16 cellular contexts compared by ENCODE assay signal in the genomic region with DNA sequence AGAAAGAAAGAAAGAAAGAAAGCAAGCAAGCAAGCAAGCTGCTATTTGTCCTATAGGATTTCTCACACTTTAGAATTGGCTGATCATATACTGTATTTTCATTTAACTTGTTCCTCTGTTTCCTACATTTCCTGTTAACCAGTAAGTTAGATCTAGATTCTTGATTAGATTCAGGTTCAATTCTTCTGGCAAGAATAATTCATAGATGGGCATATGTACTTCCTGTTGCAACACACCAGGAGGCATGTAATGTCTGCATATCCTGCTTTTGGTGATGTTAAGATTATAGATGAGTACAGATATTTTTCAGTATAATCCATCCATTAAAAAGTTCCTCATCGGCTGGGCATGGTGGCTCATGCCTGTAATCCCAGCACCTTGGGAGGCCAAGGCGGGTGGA.
"Had no signal": no experiment of that assay in that cellular context is flagged by ENCODE, and none has a peak within 500 bp of the region (broad histone marks: within the 10 kb centered on the region; RNA-seq: fewer than 3 reads in every experiment).

No MANE protein-coding gene starts in this region.

- H3K4me3 ChIP-seq: ascending aorta, lower lobe of right lung, stomach, thoracic aorta had no signal

- H3K4me1 ChIP-seq: ascending aorta had no signal

- H3K27me3 ChIP-seq: ascending aorta, stomach had no signal

- H3K36me3 ChIP-seq: ascending aorta, lower lobe of right lung, stomach, thoracic aorta, WERI-Rb-1 had no signal

- H3K27ac ChIP-seq: ascending aorta, lower lobe of right lung, stomach, thoracic aorta, WERI-Rb-1 had no signal

- DNase-seq: activated CD4-positive, alpha-beta memory T cell treated with anti-CD3 and anti-CD28 coated beads, Interleukin-2, amount 10 ng/mL, durations not matched to agents 7 days and 5 days; activated CD4-positive, alpha-beta T cell treated with anti-CD3 and anti-CD28 coated beads for 36 hours; activated CD8-positive, alpha-beta memory T cell treated with anti-CD3 and anti-CD28 coated beads, Interleukin-2, amount 50 U/mL, for 48 hours; effector CD4-positive, alpha-beta T cell; immature natural killer cell; left cardiac atrium; lower lobe of right lung; naive thymus-derived CD4-positive, alpha-beta T cell; posterior cingulate gyrus; stimulated activated CD4-positive, alpha-beta T cell treated with anti-CD3 and anti-CD28 coated beads, Interleukin-15, amount 100 ng/mL, for 24 hours; stimulated activated CD4-positive, alpha-beta T cell treated with anti-CD3 and anti-CD28 coated beads, Interleukin-4, amount 100 ng/mL, for 4 hours; stomach; T1000; WERI-Rb-1 had no signal

- ATAC-seq: activated CD4-positive, alpha-beta T cell treated with anti-CD3 and anti-CD28 coated beads for 36 hours; left cardiac atrium; lower lobe of right lung; naive thymus-derived CD4-positive, alpha-beta T cell had no signal

- H3K9me3 ChIP-seq: ascending aorta, lower lobe of right lung, stomach, thoracic aorta had no signal
